Comparison of ENCODE assay signal across 9 cellular contexts in genomic region chr19:18157465-18158063, GRCh38. TPM values are rescaled to one million over a fixed set of nuclear protein-coding genes. Genes with fewer than 3 reads are reported as not detected.
DNase-seq lines count a peak whose midpoint lies in the region; ATAC-seq and TF ChIP-seq lines count a peak whose summit lies in the region.
"Had no signal": no experiment of that assay in that cellular context is flagged by ENCODE, and none has a peak within 500 bp of the region (broad histone marks: within the 10 kb centered on the region; RNA-seq: fewer than 3 reads in every experiment).

No MANE protein-coding gene starts in this region.

- H3K9me3 ChIP-seq in osteoblast (ENCODE audit: low read depth, low read length), result no peaks in the 10 kb centered on the region

- DNase-seq in DMS53 (lab: John Stamatoyannopoulos, UW), result peak; percentile 93
- peak; percentile 27 for DNase-seq in NCI-H2227 treated with DMSO at 0.1 percent for 48 hours (lab: John Stamatoyannopoulos, UW)
- peak; percentile 48 to 87 (median 81) for DNase-seq in dorsolateral prefrontal cortex
- peak; percentile 66 for DNase-seq in osteoblast (ENCODE audit: insufficient read length, low spot score, missing footprints)
- no peak for DNase-seq in NCI-H748 (lab: John Stamatoyannopoulos, UW; ENCODE audit: unreplicated experiment)
- no peak for DNase-seq in T-cell

- no peak overlapping the region for H3K27ac Mint-ChIP-seq in T-cell
- H3K27ac Mint-ChIP-seq: HFFc6 had no signal

- H3K27ac ChIP-seq in dorsolateral prefrontal cortex (peak overlapping the region; percentile 18 to 95 (median 91)), osteoblast (ENCODE audit: low read depth, low read length) (no peak overlapping the region)

- H3K4me3 Mint-ChIP-seq in T-cell, result no peak overlapping the region
- H3K4me3 Mint-ChIP-seq: HFFc6 had no signal

- H2AFZ ChIP-seq in osteoblast (ENCODE audit: low read length), result no peak overlapping the region

- peaks cover 16% of the 10 kb centered on the region for H3K36me3 ChIP-seq in osteoblast (ENCODE audit: insufficient read depth, low read length)

- H3K4me1 Mint-ChIP-seq in T-cell, result peaks cover 23 to 29% (median 28%) of the 10 kb centered on the region in 3 donors

- POLR2A ChIA-PET in T-cell (lab: Charles Lee), result interaction anchor here in 1 of 2 donors (0.7 kb wide), 1 partner anchor 1314 kb away, joined by 3 read pairs; no protein-coding TSS in a partner anchor

- TF ChIP-seq CTCF in dorsolateral prefrontal cortex (IDR thresholded peaks at IDR 0.05 in 54 of 56, conservative IDR thresholded peaks at IDR 0.05 in 2 of 56; ENCODE audit: low read depth in 1 of 56, partially characterized antibody in 56 of 56) (peak in 48 of 56 donors; percentile 11 to 65 (median 42)), osteoblast (IDR thresholded peaks at IDR 0.05; ENCODE audit: extremely low read depth, low read depth, low read length) (no peak)

- intact Hi-C loops in dorsolateral prefrontal cortex (cut with DNase I), result loop anchor here (5.0 to 10.0 kb wide), 3 partner anchors 35 to 213 kb away; partner anchors contain the start of genes ARRDC2 (in 1 of the 2) and MPV17L2 (in 1 of the 2)

- H3K9me3 Mint-ChIP-seq in T-cell, result no peaks in the 10 kb centered on the region
- H3K9me3 Mint-ChIP-seq: HFFc6 had no signal

- peaks cover 32% of the 10 kb centered on the region for H3K79me2 ChIP-seq in osteoblast (ENCODE audit: insufficient read depth, low read length)

- H3K27me3 ChIP-seq in dorsolateral prefrontal cortex (no peaks in the 10 kb centered on the region), osteoblast (ENCODE audit: insufficient read depth, low read length) (no peaks in the 10 kb centered on the region)

- H3K4me1 ChIP-seq in osteoblast (ENCODE audit: insufficient read depth, low read length), result peaks cover 26% of the 10 kb centered on the region

- H3K4me3 ChIP-seq in dorsolateral prefrontal cortex (peak overlapping the region in 44 of 59 donors; percentile 1 to 43 (median 20)), osteoblast (ENCODE audit: insufficient read depth, low read length) (no peak overlapping the region)

- ATAC-seq in GM18909 (IDR thresholded peaks at IDR 0.05; ENCODE audit: poor library complexity, unreplicated experiment) (no peak), HG02678 (IDR thresholded peaks at IDR 0.05; ENCODE audit: unreplicated experiment) (no peak), T-cell (replicated peaks in 1 of 4) (no peak)

- no peaks in the 10 kb centered on the region for H3K27me3 Mint-ChIP-seq in T-cell

- CTCF ChIA-PET in T-cell (lab: Charles Lee), result interaction anchor here in 1 of 2 donors (1.1 kb wide), 1 partner anchor 35 kb away, joined by 3 read pairs; the partner anchor contains the start of gene MPV17L2

- H3K4me2 ChIP-seq in osteoblast (ENCODE audit: insufficient read depth, low read length), result no peak overlapping the region

- H4K20me1 ChIP-seq in osteoblast (ENCODE audit: insufficient read depth, low read length), result peaks cover 22% of the 10 kb centered on the region

- H3K36me3 Mint-ChIP-seq in T-cell, result no peaks in the 10 kb centered on the region

RNA-seq across cellular contexts. Expression of gene PIK3R2, which starts 4.6 kb away (rescaled TPM):
- total RNA-seq in dorsolateral prefrontal cortex (10 to 100 TPM; 32.9 to 92.3 (median 63.4) TPM), osteoblast (25.7 and 28.0 TPM in 2 replicates), T-cell (10 to 100 TPM; 11.8 to 25.5 (median 17.6) TPM)

RNA-seq across cellular contexts. Expression of gene IFI30, which starts 16.0 kb away (rescaled TPM):
- total RNA-seq in dorsolateral prefrontal cortex (10 to 100 TPM in 35 of 120 experiments, 1 to 10 TPM in 68, under 1 TPM in 9, not detected in 8; 0.30 to 75.4 (median 7.3) TPM), osteoblast (110 and 126 TPM in 2 replicates), T-cell (10 to 100 TPM in 1 of 5 donors, 1 to 10 TPM in 4; 3.2 to 11.8 (median 5.1) TPM)

RNA-seq across cellular contexts. Expression of gene MPV17L2, which starts 35.5 kb away (rescaled TPM):
- total RNA-seq in dorsolateral prefrontal cortex (10 to 100 TPM in 12 of 120 experiments, 1 to 10 TPM in 108; 3.8 to 12.2 (median 7.5) TPM), osteoblast (8.3 and 9.4 TPM in 2 replicates), T-cell (1 to 10 TPM; 3.8 to 8.2 (median 8.1) TPM)

RNA-seq across cellular contexts. Expression of gene RAB3A, which starts 46.3 kb away (rescaled TPM):
- total RNA-seq in dorsolateral prefrontal cortex (100 to 1,000 TPM; 110 to 560 (median 402) TPM), osteoblast (0.72 and 1.8 TPM in 2 replicates), T-cell (1 to 10 TPM; 4.7 to 8.3 (median 5.6) TPM)

RNA-seq across cellular contexts. Expression of gene MAST3, which starts 60.0 kb away (rescaled TPM):
- 100 to 1,000 TPM; 138 to 282 (median 205) TPM for total RNA-seq in dorsolateral prefrontal cortex
- 5.4 and 5.6 TPM in 2 replicates for total RNA-seq in osteoblast
- total RNA-seq in T-cell, result 10 to 100 TPM; 42.0 to 60.2 (median 53.2) TPM

Comparison
In these comparisons a context has a peak if more than half of its experiments do, and no peak if none do; other contexts are left out.
1. DNase-seq: peak in DMS53 (single experiment), NCI-H2227 treated with DMSO at 0.1 percent for 48 hours (single experiment), dorsolateral prefrontal cortex (10 of 10) and osteoblast (single experiment); none in NCI-H748 (single experiment) and T-cell (0 of 34).